In the genomic region with DNA sequence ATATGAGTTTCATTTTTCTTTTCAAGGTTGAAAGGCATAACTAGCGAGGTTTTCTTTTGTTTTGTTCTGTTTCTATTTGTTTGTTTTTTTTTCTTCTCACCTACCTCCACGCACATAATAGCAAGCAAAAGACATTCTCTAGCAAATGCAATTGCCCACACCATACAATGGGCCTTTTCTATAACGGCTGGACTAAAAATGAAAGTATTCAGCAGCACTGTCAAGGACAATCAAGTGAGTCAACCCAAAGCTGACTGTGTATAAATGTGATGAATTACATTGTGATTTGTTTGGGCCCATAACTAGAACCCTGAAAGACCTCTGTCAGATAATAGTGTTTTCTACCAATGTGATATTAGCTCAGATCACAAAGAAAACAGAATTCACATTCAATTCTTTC, we compare ENCODE assay signal across 1 cellular context.
TF ChIP-seq lines count a peak whose summit lies in the region.

No MANE protein-coding gene starts in this region.

TF ChIP-seq in GM12878, 131 proteins besides CTCF, POLR2A, EP300 and RAD21 (continued from another document):
- TF ChIP-seq, protein P1, sequence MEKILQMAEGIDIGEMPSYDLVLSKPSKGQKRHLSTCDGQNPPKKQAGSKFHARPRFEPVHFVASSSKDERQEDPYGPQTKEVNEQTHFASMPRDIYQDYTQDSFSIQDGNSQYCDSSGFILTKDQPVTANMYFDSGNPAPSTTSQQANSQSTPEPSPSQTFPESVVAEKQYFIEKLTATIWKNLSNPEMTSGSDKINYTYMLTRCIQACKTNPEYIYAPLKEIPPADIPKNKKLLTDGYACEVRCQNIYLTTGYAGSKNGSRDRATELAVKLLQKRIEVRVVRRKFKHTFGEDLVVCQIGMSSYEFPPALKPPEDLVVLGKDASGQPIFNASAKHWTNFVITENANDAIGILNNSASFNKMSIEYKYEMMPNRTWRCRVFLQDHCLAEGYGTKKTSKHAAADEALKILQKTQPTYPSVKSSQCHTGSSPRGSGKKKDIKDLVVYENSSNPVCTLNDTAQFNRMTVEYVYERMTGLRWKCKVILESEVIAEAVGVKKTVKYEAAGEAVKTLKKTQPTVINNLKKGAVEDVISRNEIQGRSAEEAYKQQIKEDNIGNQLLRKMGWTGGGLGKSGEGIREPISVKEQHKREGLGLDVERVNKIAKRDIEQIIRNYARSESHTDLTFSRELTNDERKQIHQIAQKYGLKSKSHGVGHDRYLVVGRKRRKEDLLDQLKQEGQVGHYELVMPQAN (conservative IDR thresholded peaks at IDR 0.05): no peak
- no peak for TF ChIP-seq RB1 (IDR thresholded peaks at IDR 0.05; ENCODE audit: borderline replicate concordance)
